Comparison of ENCODE assay signal across 7 cellular contexts in the genomic region with DNA sequence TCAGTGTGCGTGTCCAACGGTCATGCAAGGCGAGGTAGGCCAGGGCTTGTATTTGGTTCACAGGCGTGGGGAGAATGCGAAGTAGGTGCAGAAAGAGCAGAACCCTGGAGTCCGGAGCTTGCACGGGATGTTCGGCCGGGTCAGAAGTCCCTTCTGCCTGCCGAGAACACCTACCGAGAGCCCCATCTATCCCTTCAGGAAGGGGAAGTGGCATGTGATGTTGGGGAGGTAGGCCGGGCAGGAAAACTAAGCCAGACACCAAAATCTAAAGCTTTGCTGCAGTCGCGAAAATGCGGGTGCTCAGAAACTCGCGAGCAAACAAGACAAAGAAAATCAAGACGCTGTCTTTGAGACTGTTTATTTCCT. TPM values are rescaled to one million over a fixed set of nuclear protein-coding genes. Genes with fewer than 3 reads are reported as not detected.
A peak's percentile ranks its signal among the peaks of the same experiment; 100 is the strongest.
DNase-seq lines count a peak whose midpoint lies in the region; ATAC-seq and TF ChIP-seq lines count a peak whose summit lies in the region.

No MANE protein-coding gene starts in this region.

- ATAC-seq in HG03521 (IDR thresholded peaks at IDR 0.05; ENCODE audit: unreplicated experiment): peak; percentile 1
- ATAC-seq in activated CD8-positive, alpha-beta memory T cell treated with anti-CD3 and anti-CD28 coated beads, Interleukin-2, amount 10 ng/mL, durations not matched to agents 7 days and 5 days: peak; percentile 2
- no peak for ATAC-seq in foreskin keratinocyte
- no peak for ATAC-seq in HG02678 (IDR thresholded peaks at IDR 0.05; ENCODE audit: unreplicated experiment)

- H3K27me3 ChIP-seq in foreskin keratinocyte: no peaks in the 10 kb centered on the region

- peak overlapping the region; percentile 88 for H3K4me3 Mint-ChIP-seq in activated CD8-positive, alpha-beta memory T cell treated with anti-CD3 and anti-CD28 coated beads, Interleukin-2, amount 10 ng/mL, durations not matched to agents 7 days and 5 days
- H3K4me3 Mint-ChIP-seq in osteocyte (ENCODE audit: unreplicated experiment): peak overlapping the region; percentile 90

- H3K36me3 Mint-ChIP-seq in activated CD8-positive, alpha-beta memory T cell treated with anti-CD3 and anti-CD28 coated beads, Interleukin-2, amount 10 ng/mL, durations not matched to agents 7 days and 5 days: peaks cover 14% of the 10 kb centered on the region
- peaks cover 8% of the 10 kb centered on the region for H3K36me3 Mint-ChIP-seq in osteocyte (ENCODE audit: unreplicated experiment)

- H3K27me3 Mint-ChIP-seq in activated CD8-positive, alpha-beta memory T cell treated with anti-CD3 and anti-CD28 coated beads, Interleukin-2, amount 10 ng/mL, durations not matched to agents 7 days and 5 days: no peaks in the 10 kb centered on the region
- H3K27me3 Mint-ChIP-seq in osteocyte (ENCODE audit: unreplicated experiment): no peaks in the 10 kb centered on the region

- H3K9me3 Mint-ChIP-seq in activated CD8-positive, alpha-beta memory T cell treated with anti-CD3 and anti-CD28 coated beads, Interleukin-2, amount 10 ng/mL, durations not matched to agents 7 days and 5 days (ENCODE audit: low read depth): no peaks in the 10 kb centered on the region
- no peaks in the 10 kb centered on the region for H3K9me3 Mint-ChIP-seq in osteocyte (ENCODE audit: unreplicated experiment)

- peaks cover 5% of the 10 kb centered on the region for H3K4me1 ChIP-seq in foreskin keratinocyte

- CTCF ChIA-PET in activated CD8-positive, alpha-beta memory T cell treated with anti-CD3 and anti-CD28 coated beads, Interleukin-2, amount 10 ng/mL, durations not matched to agents 7 days and 5 days (lab: Charles Lee): interaction anchor here (0.7 to 20.9 kb wide), 14 partner anchors 9 to 346 kb away, joined by 3 to 242 read pairs (median 4); partner anchors contain the start of genes BSCL2, GNG3, HNRNPUL2 and LBHD1

- no peak for TF ChIP-seq CTCF in GM12875 (IDR thresholded peaks at IDR 0.05; ENCODE audit: borderline replicate concordance, insufficient read depth, low read depth, low read length)
- no peak for TF ChIP-seq CTCF in foreskin keratinocyte (conservative IDR thresholded peaks at IDR 0.05)
- no peak for TF ChIP-seq CTCF in osteocyte (IDR thresholded peaks at IDR 0.05)

- DNase-seq in activated CD8-positive, alpha-beta memory T cell treated with anti-CD3 and anti-CD28 coated beads, Interleukin-2, amount 10 ng/mL, durations not matched to agents 7 days and 5 days: peak; percentile 53
- DNase-seq in foreskin keratinocyte: no peak
- no peak for DNase-seq in osteocyte (ENCODE audit: extremely low spot score, unreplicated experiment)
- no peak for DNase-seq in medulla oblongata (ENCODE audit: extremely low spot score)

- peak overlapping the region; percentile 77 for H3K27ac ChIP-seq in foreskin keratinocyte

- peaks cover 30% of the 10 kb centered on the region for H3K4me1 Mint-ChIP-seq in activated CD8-positive, alpha-beta memory T cell treated with anti-CD3 and anti-CD28 coated beads, Interleukin-2, amount 10 ng/mL, durations not matched to agents 7 days and 5 days
- peaks cover 25% of the 10 kb centered on the region for H3K4me1 Mint-ChIP-seq in osteocyte (ENCODE audit: unreplicated experiment)

- peak overlapping the region; percentile 91 for H3K4me3 ChIP-seq in GM12875 (ENCODE audit: low read depth, low read length)

- peak overlapping the region; percentile 95 for H3K27ac Mint-ChIP-seq in activated CD8-positive, alpha-beta memory T cell treated with anti-CD3 and anti-CD28 coated beads, Interleukin-2, amount 10 ng/mL, durations not matched to agents 7 days and 5 days
- H3K27ac Mint-ChIP-seq in osteocyte (ENCODE audit: unreplicated experiment): peak overlapping the region; percentile 97

RNA-seq across cellular contexts. Expression of gene TAF6L, which starts 0.4 kb away (rescaled TPM):
- total RNA-seq in activated CD8-positive, alpha-beta memory T cell treated with anti-CD3 and anti-CD28 coated beads, Interleukin-2, amount 10 ng/mL, durations not matched to agents 7 days and 5 days: 10 to 100 TPM; 23.5 to 25.0 TPM
- total RNA-seq in foreskin keratinocyte: 17.2 TPM in 2 replicates
- polyA plus RNA-seq in foreskin keratinocyte: 14.8 and 16.6 TPM in 2 replicates
- total RNA-seq in osteocyte: 40.8 and 42.8 TPM in 2 replicates

RNA-seq across cellular contexts. Expression of gene POLR2G, which starts 9.4 kb away (rescaled TPM):
- total RNA-seq in activated CD8-positive, alpha-beta memory T cell treated with anti-CD3 and anti-CD28 coated beads, Interleukin-2, amount 10 ng/mL, durations not matched to agents 7 days and 5 days: 100 to 1,000 TPM in 1 of 2 experiments, 10 to 100 TPM in 1; 77.2 to 110 TPM
- 101 and 109 TPM in 2 replicates for total RNA-seq in foreskin keratinocyte
- 150 and 162 TPM in 2 replicates for polyA plus RNA-seq in foreskin keratinocyte
- total RNA-seq in osteocyte: 83.7 and 98.6 TPM in 2 replicates

RNA-seq across cellular contexts. Expression of gene TMEM179B, which starts 16.4 kb away (rescaled TPM):
- 10 to 100 TPM; 42.4 to 43.0 TPM for total RNA-seq in activated CD8-positive, alpha-beta memory T cell treated with anti-CD3 and anti-CD28 coated beads, Interleukin-2, amount 10 ng/mL, durations not matched to agents 7 days and 5 days
- total RNA-seq in foreskin keratinocyte: 55.0 and 56.3 TPM in 2 replicates
- 68.4 and 74.5 TPM in 2 replicates for polyA plus RNA-seq in foreskin keratinocyte
- 46.7 and 47.7 TPM in 2 replicates for total RNA-seq in osteocyte

RNA-seq across cellular contexts. Expression of gene ZBTB3, which starts 16.8 kb away (rescaled TPM):
- total RNA-seq in activated CD8-positive, alpha-beta memory T cell treated with anti-CD3 and anti-CD28 coated beads, Interleukin-2, amount 10 ng/mL, durations not matched to agents 7 days and 5 days: 10 to 100 TPM in 1 of 2 experiments, 1 to 10 TPM in 1; 9.3 to 10.2 TPM
- total RNA-seq in foreskin keratinocyte (5.2 and 6.1 TPM in 2 replicates), osteocyte (11.2 and 12.9 TPM in 2 replicates)
- polyA plus RNA-seq in foreskin keratinocyte: 2.5 and 2.9 TPM in 2 replicates

RNA-seq across cellular contexts. Expression of gene TMEM223, which starts 21.0 kb away (rescaled TPM):
- total RNA-seq in activated CD8-positive, alpha-beta memory T cell treated with anti-CD3 and anti-CD28 coated beads, Interleukin-2, amount 10 ng/mL, durations not matched to agents 7 days and 5 days: 10 to 100 TPM; 14.4 to 17.9 TPM
- total RNA-seq in foreskin keratinocyte: 14.2 and 14.7 TPM in 2 replicates
- polyA plus RNA-seq in foreskin keratinocyte: 21.6 and 21.9 TPM in 2 replicates
- 14.5 and 15.2 TPM in 2 replicates for total RNA-seq in osteocyte

Comparison
In these comparisons a context has a peak if more than half of its experiments do, and no peak if none do; other contexts are left out.
1. ATAC-seq: peak in HG03521 (single experiment) and activated CD8-positive, alpha-beta memory T cell treated with anti-CD3 and anti-CD28 coated beads, Interleukin-2, amount 10 ng/mL, durations not matched to agents 7 days and 5 days (single experiment); none in foreskin keratinocyte (single experiment) and HG02678 (single experiment).